ENCODE assay signal across 32 cellular contexts in the genomic region with DNA sequence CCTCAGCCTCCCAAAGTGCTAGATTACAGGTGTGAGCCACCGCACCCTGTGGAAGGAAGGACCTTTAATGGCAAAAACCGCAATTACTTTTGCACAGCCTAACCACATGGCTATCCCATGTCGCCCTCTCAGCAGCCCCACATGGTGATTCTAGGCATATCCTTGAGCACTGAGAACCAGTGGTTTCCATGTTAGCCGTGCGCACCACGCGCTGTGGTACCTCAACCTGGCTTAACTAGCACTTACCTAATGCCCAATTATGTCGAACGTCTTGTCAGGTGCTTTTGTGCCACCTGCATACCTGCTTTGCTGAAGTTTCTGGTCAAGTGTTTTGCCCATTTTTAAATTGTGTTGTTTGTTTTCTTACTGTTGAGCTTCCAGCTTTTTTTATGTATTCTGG.
"Had no signal": no experiment of that assay in that cellular context is flagged by ENCODE, and none has a peak within 500 bp of the region (broad histone marks: within the 10 kb centered on the region; RNA-seq: fewer than 3 reads in every experiment).

No MANE protein-coding gene starts in this region.

- H3K36me3 ChIP-seq: ascending aorta, breast epithelium, cardiac muscle cell, colonic mucosa, esophagus muscularis mucosa, gastrocnemius medialis, WERI-Rb-1 had no signal

- H3K27me3 ChIP-seq: ascending aorta, cardiac muscle cell, colonic mucosa, foreskin keratinocyte, gastrocnemius medialis had no signal

- H3K4me1 ChIP-seq: ascending aorta, breast epithelium, colonic mucosa, esophagus muscularis mucosa, foreskin keratinocyte, gastrocnemius medialis had no signal

- H3K9me3 ChIP-seq: ascending aorta, breast epithelium, colonic mucosa, esophagus muscularis mucosa, gastrocnemius medialis had no signal

- H3K27ac ChIP-seq: ascending aorta, breast epithelium, cardiac muscle cell, colonic mucosa, dorsolateral prefrontal cortex, esophagus muscularis mucosa, foreskin keratinocyte, gastrocnemius medialis, WERI-Rb-1 had no signal

- DNase-seq: activated B cell treated with CpG ODN at 0.5 μM for 24 hours; activated CD4-positive, alpha-beta T cell treated with anti-CD3 and anti-CD28 coated beads for 48 hours; activated CD4-positive, alpha-beta T cell treated with anti-CD3 and anti-CD28 coated beads, Interleukin-2, amount 50 U/mL, for 1 hour; activated CD4-positive, alpha-beta T cell treated with anti-CD3 and anti-CD28 coated beads, Interleukin-2, amount 50 U/mL, for 48 hours; activated CD8-positive, alpha-beta memory T cell treated with anti-CD3 and anti-CD28 coated beads, Interleukin-2, amount 10 ng/mL, durations not matched to agents 7 days and 5 days; activated CD8-positive, alpha-beta memory T cell treated with anti-CD3 and anti-CD28 coated beads, Interleukin-2, amount 50 U/mL, for 4 hours; activated CD8-positive, alpha-beta T cell treated with anti-CD3 and anti-CD28 coated beads for 36 hours; activated gamma-delta T cell; activated naive CD4-positive, alpha-beta T cell; activated naive CD4-positive, alpha-beta T cell treated with anti-CD3 and anti-CD28 coated beads, Interleukin-2, amount 10 ng/mL, durations not matched to agents 7 days and 5 days; activated naive CD8-positive, alpha-beta T cell treated with anti-CD3 and anti-CD28 coated beads, Interleukin-2, amount 10 ng/mL, durations not matched to agents 7 days and 5 days; activated T-cell treated with anti-CD3 and anti-CD28 coated beads for 4 hours; activated T-cell treated with anti-CD3 and anti-CD28 coated beads, Interleukin-2, amount 50 U/mL, for 24 hours; activated T-cell treated with anti-CD3 and anti-CD28 coated beads, Interleukin-2, amount 50 U/mL, for 72 hours; central memory CD4-positive, alpha-beta T cell; cerebellar nuclear complex; colonic mucosa; effector CD4-positive, alpha-beta T cell; effector memory CD8-positive, alpha-beta T cell; erythroblast; foreskin keratinocyte; gastrocnemius medialis; glutamatergic neuron; T-helper 1 cell; T-helper 17 cell; T1000; WERI-Rb-1 had no signal

- H3K4me3 ChIP-seq: ascending aorta, breast epithelium, cardiac muscle cell, colonic mucosa, dorsolateral prefrontal cortex, esophagus muscularis mucosa, gastrocnemius medialis had no signal
